In genomic region chr14:33551963-33552362, GRCh38 we compare ENCODE assay signal across 1 cellular context.
TF ChIP-seq lines count a peak whose summit lies in the region.

No MANE protein-coding gene starts in this region.

TF ChIP-seq in H1, 55 proteins besides CTCF, POLR2A, EP300 and RAD21 (continued from another document):
- TF ChIP-seq MAX (IDR thresholded peaks at IDR 0.05): peak; percentile 58; the same call in 1 of the 2 replicates
- TF ChIP-seq E2F6 (IDR thresholded peaks at IDR 0.05): peak; percentile 46; the same call in 1 of the 2 replicates
- no peak for TF ChIP-seq SP2 (IDR thresholded peaks at IDR 0.05; ENCODE audit: low read length)
